28 cellular contexts compared by ENCODE assay signal in the genomic region with DNA sequence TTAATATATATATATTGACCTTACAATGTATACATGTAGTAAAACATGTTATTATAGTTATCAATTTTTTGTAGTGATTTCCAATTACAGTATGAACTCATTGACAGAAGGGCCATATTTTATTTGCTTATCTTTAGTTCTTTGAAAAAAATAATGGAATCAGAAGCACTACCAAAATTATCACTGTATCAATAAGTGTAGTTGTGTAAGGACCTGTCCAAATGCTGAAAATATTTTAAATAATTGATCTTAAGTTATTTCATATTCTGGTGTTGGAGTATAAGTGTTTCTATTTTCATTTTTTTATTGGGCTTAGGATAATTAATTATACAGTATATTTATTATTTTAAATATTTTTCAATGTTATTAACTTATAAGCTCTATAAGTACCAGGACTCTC. TPM values are rescaled to one million over a fixed set of nuclear protein-coding genes. Genes with fewer than 3 reads are reported as not detected.
"Had no signal": no experiment of that assay in that cellular context is flagged by ENCODE, and none has a peak within 500 bp of the region (broad histone marks: within the 10 kb centered on the region; RNA-seq: fewer than 3 reads in every experiment).

No MANE protein-coding gene starts in this region.

- H3K27ac ChIP-seq: hepatocyte, lower lobe of right lung, pancreas, prostate gland, spleen, suprapubic skin, thoracic aorta, tibial artery, upper lobe of right lung had no signal

- H2AFZ ChIP-seq: hepatocyte had no signal

- H3K36me3 ChIP-seq: lower lobe of right lung, pancreas, prostate gland, spleen, suprapubic skin, thoracic aorta, tibial artery, upper lobe of right lung had no signal

- H3K4me2 ChIP-seq: hepatocyte had no signal

- H3K9me3 ChIP-seq: lower lobe of right lung, prostate gland, suprapubic skin, thoracic aorta, tibial artery, upper lobe of right lung had no signal

- H3K4me1 ChIP-seq: lower lobe of right lung, pancreas, prostate gland, spleen, suprapubic skin, tibial artery, upper lobe of right lung had no signal

- H3K27me3 ChIP-seq: hepatocyte, pancreas, spleen, suprapubic skin, tibial artery, upper lobe of right lung had no signal

- DNase-seq: islet precursor cell; kidney glomerular epithelial cell; left cardiac atrium; left ventricle myocardium superior; lower lobe of right lung; mammary epithelial cell; mesenchymal stem cell; naive thymus-derived CD8-positive, alpha-beta T cell; nucleus accumbens; pancreas; posterior cingulate gyrus; retina; right cardiac atrium; small intestine; spleen; stimulated activated CD4-positive, alpha-beta T cell treated with anti-CD3 and anti-CD28 coated beads, Interleukin-4, amount 100 ng/mL, for 24 hours; stimulated activated naive CD4-positive, alpha-beta T cell; tibial artery; trophoblast cell; upper lobe of right lung had no signal

- ATAC-seq: left cardiac atrium; left lobe of liver; left ventricle myocardium superior; lower lobe of right lung; naive thymus-derived CD8-positive, alpha-beta T cell; pancreas; right cardiac atrium; sciatic nerve; stimulated activated effector memory CD8-positive, alpha-beta T cell treated with anti-CD3 and anti-CD28 coated beads, Interleukin-12 subunit alpha, Interleukin-12 subunit beta, amount 100 ng/mL, for 72 hours; upper lobe of right lung had no signal

- H3K79me2 ChIP-seq: hepatocyte had no signal

- FAIRE-seq: pancreas, small intestine, urothelium cell line had no signal

- H3K4me3 ChIP-seq: hepatocyte, lower lobe of right lung, pancreas, prostate gland, spleen, suprapubic skin, thoracic aorta, tibial artery, upper lobe of right lung had no signal

RNA-seq across cellular contexts. Expression of a gene that starts 8.5 kb away (rescaled TPM):
- polyA plus RNA-seq: mammary epithelial cell; naive thymus-derived CD8-positive, alpha-beta T cell had no signal
